ENCODE assay signal across 19 cellular contexts in the genomic region with DNA sequence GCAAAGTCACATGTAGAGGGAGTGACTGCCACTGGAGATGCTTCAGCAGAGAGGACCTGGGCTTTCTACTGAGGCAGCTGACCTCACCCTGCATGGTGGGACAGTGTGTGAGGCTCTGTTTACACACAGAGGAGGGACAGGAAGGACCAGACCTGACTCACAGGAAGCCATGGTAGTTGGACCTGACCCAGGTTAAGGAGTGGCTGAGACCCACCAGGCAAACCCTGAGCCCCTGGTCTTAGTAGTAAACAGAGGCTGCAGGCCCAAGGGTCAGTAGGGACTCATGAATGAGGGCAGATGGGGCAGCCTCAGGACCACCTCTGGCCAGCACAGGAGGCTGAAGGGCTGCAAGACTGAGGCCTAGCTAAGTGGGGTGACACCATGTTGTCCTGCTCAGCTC.
DNase-seq lines count a peak whose midpoint lies in the region; ATAC-seq and TF ChIP-seq lines count a peak whose summit lies in the region.
"Had no signal": no experiment of that assay in that cellular context is flagged by ENCODE, and none has a peak within 500 bp of the region (broad histone marks: within the 10 kb centered on the region; RNA-seq: fewer than 3 reads in every experiment).

No MANE protein-coding gene starts in this region.

- H3K4me3 ChIP-seq in right lobe of liver = no peak overlapping the region
- H3K4me3 ChIP-seq: HAP-1, SJCRH30 had no signal

- H3K4me3 Mint-ChIP-seq in chondrocyte (ENCODE audit: unreplicated experiment) = no peak overlapping the region
- H3K4me3 Mint-ChIP-seq in activated T-cell treated with anti-CD3 and anti-CD28 coated beads, Interleukin-2, amount 50 U/mL, for 4 hours = no peak overlapping the region
- H3K4me3 Mint-ChIP-seq: CD14-positive monocyte, IgD-negative memory B cell had no signal

- no peaks in the 10 kb centered on the region for H3K4me1 Mint-ChIP-seq in chondrocyte (ENCODE audit: low read depth)
- no peaks in the 10 kb centered on the region for H3K4me1 Mint-ChIP-seq in activated T-cell treated with anti-CD3 and anti-CD28 coated beads, Interleukin-2, amount 50 U/mL, for 4 hours (ENCODE audit: low read depth)
- H3K4me1 Mint-ChIP-seq: CD14-positive monocyte, IgD-negative memory B cell had no signal

- no peaks in the 10 kb centered on the region for H3K9me3 ChIP-seq in right lobe of liver
- H3K9me3 ChIP-seq: HAP-1, SJCRH30 had no signal

- TF ChIP-seq CTCF in chondrocyte (IDR thresholded peaks at IDR 0.05) (no peak), right lobe of liver (IDR thresholded peaks at IDR 0.05) (no peak), omental fat pad (IDR thresholded peaks at IDR 0.05) (no peak)

- intact Hi-C loops in right lobe of liver (cut with DNase I) = no loop called here

- H3K4me1 ChIP-seq in right lobe of liver = no peaks in the 10 kb centered on the region
- H3K4me1 ChIP-seq: HAP-1, SJCRH30 had no signal

- H3K36me3 ChIP-seq in right lobe of liver = no peaks in the 10 kb centered on the region
- H3K36me3 ChIP-seq: HAP-1, SJCRH30 had no signal

- no peaks in the 10 kb centered on the region for H3K27me3 ChIP-seq in right lobe of liver
- H3K27me3 ChIP-seq: SJCRH30 had no signal

- DNase-seq in NCI-H510A (lab: John Stamatoyannopoulos, UW) (peak; percentile 86), NCI-H510A treated with DMSO at 0.1 percent for 48 hours (lab: John Stamatoyannopoulos, UW) (no peak), chondrocyte (ENCODE audit: low spot score) (peak; percentile 43), right lobe of liver (peak in 2 of 3 donors; percentile 7 to 15), NCI-H2171 treated with DMSO at 0.1 percent for 48 hours (lab: John Stamatoyannopoulos, UW) (no peak), omental fat pad (ENCODE audit: low spot score) (no peak), iPS-NIHi11 (ENCODE audit: low spot score) (no peak)
- DNase-seq in activated T-cell treated with anti-CD3 and anti-CD28 coated beads, Interleukin-2, amount 50 U/mL, for 4 hours = no peak
- DNase-seq: 8988T, DMS79, Karpas-422, NCI-H1092 treated with DMSO at 0.1 percent for 48 hours, NCI-H146, NCI-H2081 treated with DMSO at 0.1 percent for 48 hours, NCI-H524, SJCRH30 had no signal

- no peaks in the 10 kb centered on the region for H3K9me3 Mint-ChIP-seq in chondrocyte (ENCODE audit: low read depth)
- H3K9me3 Mint-ChIP-seq in activated T-cell treated with anti-CD3 and anti-CD28 coated beads, Interleukin-2, amount 50 U/mL, for 4 hours = no peaks in the 10 kb centered on the region

- H3K36me3 Mint-ChIP-seq in chondrocyte (ENCODE audit: low read depth) = no peaks in the 10 kb centered on the region
- H3K36me3 Mint-ChIP-seq in activated T-cell treated with anti-CD3 and anti-CD28 coated beads, Interleukin-2, amount 50 U/mL, for 4 hours (ENCODE audit: insufficient read depth) = no peaks in the 10 kb centered on the region
- H3K36me3 Mint-ChIP-seq: CD14-positive monocyte, IgD-negative memory B cell had no signal

- H3K27ac ChIP-seq in right lobe of liver = no peak overlapping the region
- H3K27ac ChIP-seq: SJCRH30 had no signal

- TF ChIP-seq POLR2A in right lobe of liver (IDR thresholded peaks at IDR 0.05) = no peak

- no peak overlapping the region for H3K27ac Mint-ChIP-seq in chondrocyte (ENCODE audit: unreplicated experiment)
- H3K27ac Mint-ChIP-seq: IgD-negative memory B cell had no signal

- ATAC-seq in right lobe of liver (peak in 1 of 4 donors; percentile 18), omental fat pad (ENCODE audit: low FRiP score) (no peak)
- no peak for ATAC-seq in activated T-cell treated with anti-CD3 and anti-CD28 coated beads, Interleukin-2, amount 50 U/mL, for 4 hours

- H3K27me3 Mint-ChIP-seq in chondrocyte (ENCODE audit: low read depth) = peaks cover 6% of the 10 kb centered on the region
- H3K27me3 Mint-ChIP-seq in activated T-cell treated with anti-CD3 and anti-CD28 coated beads, Interleukin-2, amount 50 U/mL, for 4 hours (ENCODE audit: low read depth) = peaks cover 14% of the 10 kb centered on the region

Comparison
In these comparisons a context has a peak if more than half of its experiments do, and no peak if none do; other contexts are left out.
1. DNase-seq: peak in NCI-H510A (single experiment), chondrocyte (single experiment) and right lobe of liver (2 of 3); none in NCI-H510A treated with DMSO at 0.1 percent for 48 hours (single experiment), NCI-H2171 treated with DMSO at 0.1 percent for 48 hours (single experiment), omental fat pad (single experiment), activated T-cell treated with anti-CD3 and anti-CD28 coated beads, Interleukin-2, amount 50 U/mL, for 4 hours (single experiment) and iPS-NIHi11 (single experiment).